In the genomic region with DNA sequence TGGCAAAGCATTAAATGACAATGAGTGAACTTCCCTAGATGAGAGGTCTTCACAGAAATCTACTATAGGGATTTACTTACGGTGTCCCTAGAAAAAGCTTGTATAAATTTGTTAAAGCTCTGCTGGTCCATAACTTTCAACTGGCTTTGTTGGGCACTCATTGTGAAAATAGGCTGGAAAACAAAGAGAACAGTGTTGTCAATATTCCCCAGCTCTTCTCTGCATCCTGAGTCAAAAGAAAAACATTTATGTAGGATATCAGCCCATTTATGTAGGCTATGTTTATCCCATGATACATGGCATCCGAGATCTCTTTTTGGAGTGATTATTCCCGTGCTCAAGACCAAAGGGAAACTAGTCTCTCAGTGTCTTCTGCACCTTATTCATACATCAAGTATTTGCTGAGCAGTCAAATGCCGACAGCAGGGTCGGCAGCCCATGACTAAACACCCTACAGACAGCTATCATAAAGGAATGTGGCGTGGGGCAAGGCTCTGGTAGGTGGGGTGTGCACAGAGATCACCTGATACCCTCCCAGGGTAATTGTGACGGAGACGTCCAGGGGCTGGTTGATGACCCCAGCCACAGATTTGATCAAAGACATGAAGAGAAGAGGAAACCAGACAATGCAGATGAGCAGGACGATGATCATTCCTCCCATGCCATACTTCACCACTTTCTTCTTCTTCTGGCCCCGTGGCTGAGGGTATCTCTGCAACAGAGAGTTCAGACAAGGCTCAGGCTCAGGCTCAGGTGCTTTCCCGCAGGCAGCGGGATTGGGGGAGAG, we compare ENCODE assay signal across 29 cellular contexts.
DNase-seq lines count a peak whose midpoint lies in the region; ATAC-seq, FAIRE-seq and TF ChIP-seq lines count a peak whose summit lies in the region.
"Had no signal": no experiment of that assay in that cellular context is flagged by ENCODE, and none has a peak within 500 bp of the region (broad histone marks: within the 10 kb centered on the region; RNA-seq: fewer than 3 reads in every experiment).

No MANE protein-coding gene starts in this region.

- peak; percentile 62 for FAIRE-seq in bronchial epithelial cell (lab: Jason Lieb, UNC)

- DNase-seq in HS-27A (ENCODE audit: low read depth): peak; percentile 49
- peak; percentile 21 for DNase-seq in bronchial epithelial cell (ENCODE audit: low read depth)
- peak; percentile 75 for DNase-seq in kidney tubule cell (ENCODE audit: low spot score)
- peak; percentile 26 for DNase-seq in superior temporal gyrus (ENCODE audit: extremely low spot score)
- DNase-seq in GDM1 (lab: John Stamatoyannopoulos, UW): no peak
- DNase-seq in cerebellum (ENCODE audit: low spot score): no peak
- DNase-seq in GM19240 (ENCODE audit: insufficient read length, low spot score): no peak
- DNase-seq: activated CD4-positive, alpha-beta memory T cell treated with anti-CD3 and anti-CD28 coated beads, Interleukin-2, amount 10 ng/mL, durations not matched to agents 7 days and 5 days; activated CD8-positive, alpha-beta memory T cell treated with anti-CD3 and anti-CD28 coated beads, Interleukin-2, amount 50 U/mL, for 4 hours; activated naive CD4-positive, alpha-beta T cell treated with anti-CD3 and anti-CD28 coated beads for 36 hours; adrenal gland; GOT3; HFFc6; immature natural killer cell; left ventricle myocardium superior; MG63; midbrain; naive B cell; NCI-H2029; NCI-H69; SHP77 treated with DMSO at 0.1 percent for 48 hours; stimulated activated CD4-positive, alpha-beta T cell treated with anti-CD3 and anti-CD28 coated beads, Interleukin-4, amount 100 ng/mL, for 1 hour; stomach; thyroid gland had no signal

- no peak for TF ChIP-seq CTCF in bronchial epithelial cell (IDR thresholded peaks at IDR 0.05; ENCODE audit: insufficient read depth, low read length, severe bottlenecking)

- no peak for ATAC-seq in GM21390 (IDR thresholded peaks at IDR 0.05; ENCODE audit: unreplicated experiment)
- ATAC-seq: left ventricle myocardium superior, Panc1, sciatic nerve had no signal

- no peak overlapping the region for H3K4me3 ChIP-seq in bronchial epithelial cell (ENCODE audit: low read depth, low read length)
- H3K4me3 ChIP-seq: adrenal gland, BLaER1, MG63, prostate gland, stomach, thyroid gland had no signal

- no peaks in the 10 kb centered on the region for H3K27me3 ChIP-seq in bronchial epithelial cell (ENCODE audit: control insufficient read depth, insufficient read depth, low read length)
- H3K27me3 ChIP-seq: adrenal gland, BLaER1, MG63, stomach, thyroid gland had no signal

- no peaks in the 10 kb centered on the region for H3K36me3 ChIP-seq in bronchial epithelial cell (ENCODE audit: control insufficient read depth, insufficient read depth, low read length)
- H3K36me3 ChIP-seq: adrenal gland, BLaER1, prostate gland, stomach, thyroid gland had no signal

Comparison
In these comparisons a context has a peak if more than half of its experiments do, and no peak if none do; other contexts are left out.
1. DNase-seq: peak in HS-27A (single experiment), bronchial epithelial cell (single experiment), kidney tubule cell (single experiment) and superior temporal gyrus (single experiment); none in GDM1 (single experiment), cerebellum (single experiment) and GM19240 (single experiment).